1 cellular context compared by ENCODE assay signal in genomic region chr11:88178211-88178610, GRCh38.
TF ChIP-seq lines count a peak whose summit lies in the region.

No MANE protein-coding gene starts in this region.

TF ChIP-seq in WTC11, 78 proteins besides CTCF, POLR2A, EP300 and RAD21 (continued from another document):
- TF ChIP-seq GABPB1 (CRISPR knock-in tag; IDR thresholded peaks at IDR 0.05) = no peak
